1 cellular context compared by ENCODE assay signal in genomic region chr22:23031795-23032194, GRCh38.
TF ChIP-seq lines count a peak whose summit lies in the region.

No MANE protein-coding gene starts in this region.

TF ChIP-seq in GM12878, 131 proteins besides CTCF, POLR2A, EP300 and RAD21:
- TF ChIP-seq MTA2 (IDR thresholded peaks at IDR 0.05; ENCODE audit: low read depth) = no peak
